1 cellular context compared by ENCODE assay signal in genomic region chr7:98423043-98423442, GRCh38.
TF ChIP-seq lines count a peak whose summit lies in the region.

No MANE protein-coding gene starts in this region.

TF ChIP-seq in HCT116, 20 proteins besides CTCF, POLR2A, EP300 and RAD21 (continued from another document):
- TF ChIP-seq, protein P1, sequence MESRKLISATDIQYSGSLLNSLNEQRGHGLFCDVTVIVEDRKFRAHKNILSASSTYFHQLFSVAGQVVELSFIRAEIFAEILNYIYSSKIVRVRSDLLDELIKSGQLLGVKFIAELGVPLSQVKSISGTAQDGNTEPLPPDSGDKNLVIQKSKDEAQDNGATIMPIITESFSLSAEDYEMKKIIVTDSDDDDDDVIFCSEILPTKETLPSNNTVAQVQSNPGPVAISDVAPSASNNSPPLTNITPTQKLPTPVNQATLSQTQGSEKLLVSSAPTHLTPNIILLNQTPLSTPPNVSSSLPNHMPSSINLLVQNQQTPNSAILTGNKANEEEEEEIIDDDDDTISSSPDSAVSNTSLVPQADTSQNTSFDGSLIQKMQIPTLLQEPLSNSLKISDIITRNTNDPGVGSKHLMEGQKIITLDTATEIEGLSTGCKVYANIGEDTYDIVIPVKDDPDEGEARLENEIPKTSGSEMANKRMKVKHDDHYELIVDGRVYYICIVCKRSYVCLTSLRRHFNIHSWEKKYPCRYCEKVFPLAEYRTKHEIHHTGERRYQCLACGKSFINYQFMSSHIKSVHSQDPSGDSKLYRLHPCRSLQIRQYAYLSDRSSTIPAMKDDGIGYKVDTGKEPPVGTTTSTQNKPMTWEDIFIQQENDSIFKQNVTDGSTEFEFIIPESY (IDR thresholded peaks at IDR 0.05; ENCODE audit: extremely low read depth, insufficient replicate concordance, low read length): no peak
- TF ChIP-seq POLR2AphosphoS5 (IDR thresholded peaks at IDR 0.05; ENCODE audit: low read depth, low read length) (no peak), TCF7L2 (IDR thresholded peaks at IDR 0.05; ENCODE audit: borderline replicate concordance, extremely low read depth, insufficient read depth, insufficient read length) (no peak), SP1 (IDR thresholded peaks at IDR 0.05; ENCODE audit: low read depth) (no peak), FOSL1 (IDR thresholded peaks at IDR 0.05; ENCODE audit: low read depth) (no peak), SRF (IDR thresholded peaks at IDR 0.05; ENCODE audit: low read depth) (no peak), EZH2 (IDR thresholded peaks at IDR 0.05) (no peak)
- TF ChIP-seq, protein P2, sequence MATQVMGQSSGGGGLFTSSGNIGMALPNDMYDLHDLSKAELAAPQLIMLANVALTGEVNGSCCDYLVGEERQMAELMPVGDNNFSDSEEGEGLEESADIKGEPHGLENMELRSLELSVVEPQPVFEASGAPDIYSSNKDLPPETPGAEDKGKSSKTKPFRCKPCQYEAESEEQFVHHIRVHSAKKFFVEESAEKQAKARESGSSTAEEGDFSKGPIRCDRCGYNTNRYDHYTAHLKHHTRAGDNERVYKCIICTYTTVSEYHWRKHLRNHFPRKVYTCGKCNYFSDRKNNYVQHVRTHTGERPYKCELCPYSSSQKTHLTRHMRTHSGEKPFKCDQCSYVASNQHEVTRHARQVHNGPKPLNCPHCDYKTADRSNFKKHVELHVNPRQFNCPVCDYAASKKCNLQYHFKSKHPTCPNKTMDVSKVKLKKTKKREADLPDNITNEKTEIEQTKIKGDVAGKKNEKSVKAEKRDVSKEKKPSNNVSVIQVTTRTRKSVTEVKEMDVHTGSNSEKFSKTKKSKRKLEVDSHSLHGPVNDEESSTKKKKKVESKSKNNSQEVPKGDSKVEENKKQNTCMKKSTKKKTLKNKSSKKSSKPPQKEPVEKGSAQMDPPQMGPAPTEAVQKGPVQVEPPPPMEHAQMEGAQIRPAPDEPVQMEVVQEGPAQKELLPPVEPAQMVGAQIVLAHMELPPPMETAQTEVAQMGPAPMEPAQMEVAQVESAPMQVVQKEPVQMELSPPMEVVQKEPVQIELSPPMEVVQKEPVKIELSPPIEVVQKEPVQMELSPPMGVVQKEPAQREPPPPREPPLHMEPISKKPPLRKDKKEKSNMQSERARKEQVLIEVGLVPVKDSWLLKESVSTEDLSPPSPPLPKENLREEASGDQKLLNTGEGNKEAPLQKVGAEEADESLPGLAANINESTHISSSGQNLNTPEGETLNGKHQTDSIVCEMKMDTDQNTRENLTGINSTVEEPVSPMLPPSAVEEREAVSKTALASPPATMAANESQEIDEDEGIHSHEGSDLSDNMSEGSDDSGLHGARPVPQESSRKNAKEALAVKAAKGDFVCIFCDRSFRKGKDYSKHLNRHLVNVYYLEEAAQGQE (IDR thresholded peaks at IDR 0.05; ENCODE audit: low read depth): no peak
